Comparison of ENCODE assay signal across 8 cellular contexts in the genomic region with DNA sequence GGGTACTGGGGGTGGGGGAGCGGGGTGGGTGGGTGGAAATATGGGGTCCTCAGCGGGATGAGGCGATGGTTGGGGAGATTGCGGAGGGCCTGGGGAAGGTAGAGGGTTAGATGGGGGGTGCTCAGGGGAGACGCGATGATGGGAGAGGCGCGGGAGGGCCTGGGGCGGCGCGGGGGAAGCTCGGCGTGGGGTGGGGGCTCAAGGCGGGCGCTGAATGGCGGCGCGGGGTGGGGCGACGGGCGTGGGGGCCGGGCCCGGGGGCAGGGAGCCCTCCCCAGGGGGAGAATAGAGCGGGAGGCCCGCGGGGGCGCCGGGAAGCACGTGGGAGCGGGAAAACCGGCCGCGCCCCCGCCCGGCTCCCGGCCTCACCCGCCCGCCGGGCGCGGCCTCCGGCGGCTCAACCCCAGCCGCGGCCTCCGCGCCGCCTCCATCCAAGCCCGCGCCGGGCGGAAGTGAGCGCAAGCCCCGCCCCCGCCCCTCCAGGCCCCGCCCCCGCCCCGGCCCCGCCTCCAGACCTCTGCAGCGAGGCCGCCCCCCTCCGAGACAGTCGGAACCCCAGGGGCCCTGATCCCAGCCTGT. TPM values are rescaled to one million over a fixed set of nuclear protein-coding genes. Genes with fewer than 3 reads are reported as not detected.
DNase-seq lines count a peak whose midpoint lies in the region; ATAC-seq and TF ChIP-seq lines count a peak whose summit lies in the region.

A gene with protein sequence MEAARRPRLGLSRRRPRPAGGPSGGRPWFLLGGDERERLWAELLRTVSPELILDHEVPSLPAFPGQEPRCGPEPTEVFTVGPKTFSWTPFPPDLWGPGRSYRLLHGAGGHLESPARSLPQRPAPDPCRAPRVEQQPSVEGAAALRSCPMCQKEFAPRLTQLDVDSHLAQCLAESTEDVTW (minus strand): TSS at position 454 of the 579 bp plus-strand sequence. CDS start 23 bp downstream, at position 431.

- DNase-seq in CMK (ENCODE audit: low read depth) (peak; percentile 54), GM19238 (ENCODE audit: insufficient read length, low spot score) (peak; percentile 88), RWPE1 (ENCODE audit: low spot score) (peak; percentile 74), amygdala (lab: John Stamatoyannopoulos, UW) (peak in 47 of 56 donors; percentile 49 to 93 (median 80)), right atrium auricular region (ENCODE audit: low spot score) (no peak), pulmonary artery endothelial cell (ENCODE audit: low read depth, low spot score) (no peak), cortex of kidney (lab: John Stamatoyannopoulos, UW) (no peak)

- H3K4me3 ChIP-seq in right atrium auricular region = peak within 1 kb of the TSS; percentile 69 to 77

- H3K4me1 ChIP-seq in right atrium auricular region = peaks cover 0 to 62% of the 10 kb centered on the region in 2 donors

- no peaks in the 10 kb centered on the region for H3K9me3 ChIP-seq in right atrium auricular region

- H3K36me3 ChIP-seq in right atrium auricular region = no peaks in the 10 kb centered on the region

- ATAC-seq in HG03280 (IDR thresholded peaks at IDR 0.05; ENCODE audit: unreplicated experiment) = peak; percentile 61

- H3K27ac ChIP-seq in RWPE1 (peak within 1 kb of the TSS; percentile 97), right atrium auricular region (peak within 1 kb of the TSS; percentile 85 to 97)

- TF ChIP-seq CTCF in RWPE1 (conservative IDR thresholded peaks at IDR 0.05; ENCODE audit: low read depth) = no peak
- no peak for TF ChIP-seq CTCF in right atrium auricular region (IDR thresholded peaks at IDR 0.05)

- POLR2A ChIA-PET in RWPE1 (lab: Yijun Ruan, JAX; ENCODE audit: low non-redundant PET) = interaction anchor here (1.6 kb wide), 1 partner anchor 188 kb away, joined by 10 read pairs; no protein-coding TSS in a partner anchor

- CTCF ChIA-PET in RWPE1 (lab: Yijun Ruan, JAX) = interaction anchor here (0.6 to 4.1 kb wide), 22 partner anchors 9 to 341 kb away, joined by 3 to 86 read pairs (median 4); a partner anchor contains a TSS

- H3K27me3 ChIP-seq in right atrium auricular region = no peaks in the 10 kb centered on the region

RNA-seq across cellular contexts. Expression of the gene that starts here (rescaled TPM):
- total RNA-seq in right atrium auricular region (10 to 100 TPM; 18.5 to 24.3 TPM), pulmonary artery endothelial cell (19.8 and 25.1 TPM in 2 replicates)

Comparison
In these comparisons a context has a peak if more than half of its experiments do, and no peak if none do; other contexts are left out.
1. DNase-seq: peak in CMK (single experiment), GM19238 (single experiment), RWPE1 (single experiment) and amygdala (47 of 56); none in right atrium auricular region (single experiment), pulmonary artery endothelial cell (single experiment) and cortex of kidney (single experiment).